ENCODE assay signal across 10 cellular contexts in the genomic region with DNA sequence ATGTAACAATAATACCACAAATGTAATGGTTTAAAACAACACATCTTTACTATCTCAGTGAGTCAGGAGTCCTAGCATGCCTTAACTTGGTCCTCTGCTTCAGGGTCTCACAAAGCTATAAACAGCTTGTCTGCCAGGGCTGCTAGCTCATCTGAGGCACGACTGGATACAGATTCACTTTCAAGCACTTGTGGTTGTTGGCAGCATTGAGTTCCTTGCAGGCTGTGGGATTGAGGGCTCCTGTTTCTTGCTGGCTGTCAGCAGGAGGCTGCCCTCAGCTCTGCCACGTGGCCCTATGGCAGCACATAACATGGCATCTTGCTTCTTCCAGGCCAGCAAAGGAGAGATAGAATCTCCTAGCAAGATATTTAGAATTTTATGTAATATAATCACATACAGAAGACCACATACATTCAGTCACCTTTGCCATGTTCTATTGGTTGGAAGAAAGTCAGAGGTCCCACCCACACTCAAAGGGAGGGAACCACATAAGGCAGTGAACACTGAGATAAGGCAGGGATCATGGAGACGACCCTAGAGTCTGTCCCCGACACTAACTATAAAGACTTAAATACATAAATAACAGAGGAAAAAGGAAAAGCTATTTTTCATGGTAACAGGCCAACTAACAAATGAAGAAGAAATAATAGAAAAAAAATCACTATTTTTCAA. TPM values are rescaled to one million over a fixed set of nuclear protein-coding genes. Genes with fewer than 3 reads are reported as not detected.
DNase-seq lines count a peak whose midpoint lies in the region; FAIRE-seq and TF ChIP-seq lines count a peak whose summit lies in the region.
"Had no signal": no experiment of that assay in that cellular context is flagged by ENCODE, and none has a peak within 500 bp of the region (broad histone marks: within the 10 kb centered on the region; RNA-seq: fewer than 3 reads in every experiment).

No MANE protein-coding gene starts in this region.

- no peak overlapping the region for H3K27ac ChIP-seq in ascending aorta

- H3K4me1 Mint-ChIP-seq in nephron progenitor cell: peaks cover 31% of the 10 kb centered on the region
- H3K4me1 Mint-ChIP-seq: central memory CD8-positive, alpha-beta T cell; stimulated activated naive CD8-positive, alpha-beta T cell treated with anti-CD3 and anti-CD28 coated beads, Interleukin-15, amount 100 ng/mL, for 72 hours had no signal

- no peak overlapping the region for H3K4me3 Mint-ChIP-seq in nephron progenitor cell
- H3K4me3 Mint-ChIP-seq: central memory CD8-positive, alpha-beta T cell; stimulated activated naive CD8-positive, alpha-beta T cell treated with anti-CD3 and anti-CD28 coated beads, Interleukin-15, amount 100 ng/mL, for 72 hours had no signal

- DNase-seq in GM04503 (ENCODE audit: low read depth) (peak; percentile 21), NCI-H128 (lab: John Stamatoyannopoulos, UW; ENCODE audit: unreplicated experiment) (peak; percentile 6), bronchial epithelial cell (ENCODE audit: low read depth) (peak; percentile 76), nephron progenitor cell (no peak), ascending aorta (ENCODE audit: low spot score in 2 of 2) (no peak), SIG-M5 treated with dmso at 0.1 percent for 504 hours (lab: John Stamatoyannopoulos, UW; ENCODE audit: unreplicated experiment) (no peak), cerebellar nuclear complex (lab: John Stamatoyannopoulos, UW) (no peak)
- DNase-seq: NCI-H2029; stimulated activated naive CD8-positive, alpha-beta T cell treated with anti-CD3 and anti-CD28 coated beads, Interleukin-15, amount 100 ng/mL, for 72 hours had no signal

- no peaks in the 10 kb centered on the region for H3K36me3 Mint-ChIP-seq in nephron progenitor cell (ENCODE audit: low read depth)

- intact Hi-C loops in ascending aorta (cut with DNase I): no loop called here

- no peaks in the 10 kb centered on the region for H3K4me1 ChIP-seq in ascending aorta

- H3K9me3 Mint-ChIP-seq in nephron progenitor cell: peaks cover 3% of the 10 kb centered on the region
- H3K9me3 Mint-ChIP-seq: central memory CD8-positive, alpha-beta T cell; stimulated activated naive CD8-positive, alpha-beta T cell treated with anti-CD3 and anti-CD28 coated beads, Interleukin-15, amount 100 ng/mL, for 72 hours had no signal

- H3K27me3 ChIP-seq in bronchial epithelial cell (ENCODE audit: control insufficient read depth, insufficient read depth, low read length): no peaks in the 10 kb centered on the region
- H3K27me3 ChIP-seq in ascending aorta: no peaks in the 10 kb centered on the region

- TF ChIP-seq CTCF in bronchial epithelial cell (IDR thresholded peaks at IDR 0.05; ENCODE audit: insufficient read depth, low read length, severe bottlenecking) (no peak), nephron progenitor cell (IDR thresholded peaks at IDR 0.05) (no peak), ascending aorta (IDR thresholded peaks at IDR 0.05) (no peak)

- H3K27me3 Mint-ChIP-seq in nephron progenitor cell (ENCODE audit: low read depth, poor library complexity): peaks cover 11% of the 10 kb centered on the region
- H3K27me3 Mint-ChIP-seq: central memory CD8-positive, alpha-beta T cell; stimulated activated naive CD8-positive, alpha-beta T cell treated with anti-CD3 and anti-CD28 coated beads, Interleukin-15, amount 100 ng/mL, for 72 hours had no signal

- H3K36me3 ChIP-seq in bronchial epithelial cell (ENCODE audit: control insufficient read depth, insufficient read depth, low read length) (no peaks in the 10 kb centered on the region), ascending aorta (no peaks in the 10 kb centered on the region)

- H3K27ac Mint-ChIP-seq in nephron progenitor cell: peak overlapping the region; percentile 47
- H3K27ac Mint-ChIP-seq: stimulated activated naive CD8-positive, alpha-beta T cell treated with anti-CD3 and anti-CD28 coated beads, Interleukin-15, amount 100 ng/mL, for 72 hours had no signal

- no peaks in the 10 kb centered on the region for H3K9me3 ChIP-seq in ascending aorta

- H3K4me3 ChIP-seq in bronchial epithelial cell (ENCODE audit: low read depth, low read length): no peak overlapping the region
- no peak overlapping the region for H3K4me3 ChIP-seq in ascending aorta

- FAIRE-seq in bronchial epithelial cell (lab: Jason Lieb, UNC): no peak

RNA-seq across cellular contexts. Expression of gene IPP, which starts 18.9 kb away (rescaled TPM):
- 9.7 and 13.7 TPM in 2 replicates for total RNA-seq in bronchial epithelial cell
- total RNA-seq in ascending aorta: 5.5 TPM

RNA-seq across cellular contexts. Expression of gene MAST2, which starts 34.0 kb away (rescaled TPM):
- 12.6 and 16.9 TPM in 2 replicates for total RNA-seq in bronchial epithelial cell
- 61.0 TPM for total RNA-seq in ascending aorta

Comparison
In these comparisons a context has a peak if more than half of its experiments do, and no peak if none do; other contexts are left out.
1. DNase-seq: peak in GM04503 (single experiment), NCI-H128 (single experiment) and bronchial epithelial cell (single experiment); none in nephron progenitor cell (single experiment), ascending aorta (0 of 2), SIG-M5 treated with dmso at 0.1 percent for 504 hours (single experiment) and cerebellar nuclear complex (0 of 2).